Comparison of ENCODE assay signal across 11 cellular contexts in the genomic region with DNA sequence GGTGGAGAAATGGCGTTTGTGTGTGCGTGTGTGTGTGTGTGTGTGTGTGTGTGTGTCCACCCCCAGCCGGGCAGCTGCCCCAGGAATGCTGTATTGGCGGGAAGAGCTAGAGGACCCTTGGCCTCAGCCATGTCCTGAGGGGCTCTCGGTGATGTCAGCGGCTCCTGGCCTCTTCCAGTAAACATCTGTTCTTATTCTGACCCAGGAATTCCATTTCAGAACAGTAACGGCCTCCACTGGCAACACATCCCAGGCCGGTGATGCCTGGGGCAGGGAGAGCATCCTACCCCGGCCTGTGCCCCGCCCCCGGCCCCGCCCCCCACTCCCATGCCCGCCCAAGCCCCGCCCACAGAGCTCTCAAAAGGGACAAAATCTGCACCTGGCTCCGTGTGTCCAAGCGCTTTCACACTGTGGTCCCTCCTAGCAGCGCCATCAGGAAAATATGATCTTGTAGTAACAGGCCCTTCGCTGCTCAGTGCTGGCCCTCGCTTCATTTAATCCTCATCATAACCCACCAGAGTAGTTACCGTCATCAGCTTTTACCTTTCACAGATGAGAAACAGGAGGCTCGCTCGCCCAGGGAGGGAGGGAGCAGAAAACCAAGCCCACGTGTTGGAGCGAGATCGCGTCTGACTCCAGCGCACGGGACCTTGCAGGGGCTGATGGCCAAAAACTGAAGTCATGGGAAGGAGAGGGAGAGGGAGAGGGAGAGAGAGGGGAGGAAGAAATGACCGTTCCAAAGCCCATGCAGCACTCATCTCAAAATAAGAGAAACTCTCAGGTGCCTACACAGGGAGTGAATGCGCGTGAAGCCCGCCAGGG. TPM values are rescaled to one million over a fixed set of nuclear protein-coding genes. Genes with fewer than 3 reads are reported as not detected.
DNase-seq lines count a peak whose midpoint lies in the region.
"Had no signal": no experiment of that assay in that cellular context is flagged by ENCODE, and none has a peak within 500 bp of the region (broad histone marks: within the 10 kb centered on the region; RNA-seq: fewer than 3 reads in every experiment).

No MANE protein-coding gene starts in this region.

- DNase-seq in ELF-1 (ENCODE audit: low read depth, low spot score) = peak; percentile 94
- DNase-seq in brain pericyte (ENCODE audit: low read depth, low spot score) = peak; percentile 65
- DNase-seq in iPS DF 6.9 (ENCODE audit: low read depth, low spot score) = no peak
- DNase-seq in retina = peak; percentile 24
- no peak for DNase-seq in NCI-H69 (lab: John Stamatoyannopoulos, UW)
- no peak for DNase-seq in head of caudate nucleus
- DNase-seq in NCI-H446 (lab: John Stamatoyannopoulos, UW) = no peak
- DNase-seq in ureter (ENCODE audit: low spot score) = no peak
- DNase-seq: CD4-positive, alpha-beta memory T cell; MM.1S had no signal

- no peak overlapping the region for H3K27ac ChIP-seq in iPS DF 6.9 (ENCODE audit: low read length)

- no peaks in the 10 kb centered on the region for H3K9me3 ChIP-seq in iPS DF 6.9 (ENCODE audit: control insufficient read depth, insufficient read depth, low read length)

- intact Hi-C loops in head of caudate nucleus (cut with DNase I) = no loop called here

- no peaks in the 10 kb centered on the region for H3K36me3 ChIP-seq in iPS DF 6.9 (ENCODE audit: control insufficient read depth, insufficient read depth, low read length)

- WGBS in iPS DF 6.9 (ENCODE audit: insufficient coverage, insufficient read length) = no CpG with 5 or more reads among the region's 32 CpGs

- peak overlapping the region; percentile 26; the same call in 1 of the 2 replicates for H3K4me3 ChIP-seq in iPS DF 6.9 (ENCODE audit: low read length)

- H3K4me1 ChIP-seq in iPS DF 6.9 (ENCODE audit: control insufficient read depth, insufficient read depth, low read length) = peaks cover 4% of the 10 kb centered on the region; the same call in 1 of the 2 replicates

- peaks cover 8% of the 10 kb centered on the region; the same call in 1 of the 2 replicates for H3K27me3 ChIP-seq in iPS DF 6.9 (ENCODE audit: control insufficient read depth, insufficient read depth, low read length)

RNA-seq across cellular contexts. Expression of a gene that starts 18.9 kb away (rescaled TPM):
- 13.3 TPM for total RNA-seq in ureter
- total RNA-seq: activated T-helper 2 cell treated with anti-CD3 and anti-CD28 coated beads, Interferon-gamma antibody, Interleukin-2, Interleukin-4, amounts not matched to agents 10 μg/mL and 5 μg/mL and 100 μg/mL, durations not matched to agents 14 hours and 24 hours and 36 hours; CD4-positive, alpha-beta memory T cell had no signal

Comparison
In these comparisons a context has a peak if more than half of its experiments do, and no peak if none do; other contexts are left out.
1. DNase-seq: peak in ELF-1 (single experiment), brain pericyte (single experiment) and retina (single experiment); none in iPS DF 6.9 (single experiment), NCI-H69 (single experiment), head of caudate nucleus (0 of 42), NCI-H446 (0 of 2) and ureter (single experiment).